Comparison of ENCODE assay signal across 18 cellular contexts in genomic region chr1:164668451-164668850, GRCh38.
"Had no signal": no experiment of that assay in that cellular context is flagged by ENCODE, and none has a peak within 500 bp of the region (broad histone marks: within the 10 kb centered on the region; RNA-seq: fewer than 3 reads in every experiment).

No MANE protein-coding gene starts in this region.

- DNase-seq: colonic mucosa; dermis blood vessel endothelial cell; esophagus squamous epithelium; foreskin fibroblast; left colon; left ventricle myocardium superior; mesenchymal stem cell; natural killer cell; right cardiac atrium; stimulated activated CD4-positive, alpha-beta T cell treated with anti-CD3 and anti-CD28 coated beads, Interleukin-2, amount 100 ng/mL, for 48 hours; stimulated activated naive CD4-positive, alpha-beta T cell treated with Interleukin-2 at 50 U/mL for 16 hours; thyroid gland had no signal

- H3K27me3 ChIP-seq: colonic mucosa, esophagus squamous epithelium, suprapubic skin, thyroid gland, upper lobe of left lung, vagina had no signal

- H3K36me3 ChIP-seq: colonic mucosa, esophagus squamous epithelium, suprapubic skin, thyroid gland, upper lobe of left lung, vagina had no signal

- H3K4me1 ChIP-seq: colonic mucosa had no signal

- H3K4me3 Mint-ChIP-seq: natural killer cell, neural crest cell had no signal

- H3K9me3 ChIP-seq: colonic mucosa, esophagus squamous epithelium, suprapubic skin, thyroid gland, upper lobe of left lung, vagina had no signal

- H3K27ac ChIP-seq: colonic mucosa, esophagus squamous epithelium, suprapubic skin, thyroid gland, upper lobe of left lung, vagina had no signal

- H3K4me2 ChIP-seq: smooth muscle cell had no signal

- ATAC-seq: left colon, left ventricle myocardium superior, natural killer cell, right cardiac atrium had no signal

- H3K27ac Mint-ChIP-seq: natural killer cell had no signal

- H3K36me3 Mint-ChIP-seq: natural killer cell had no signal

- H3K4me3 ChIP-seq: colonic mucosa, esophagus squamous epithelium, lung, smooth muscle cell, suprapubic skin, thyroid gland, upper lobe of left lung, vagina had no signal
